ENCODE assay signal across 24 cellular contexts in genomic region chr15:42240823-42241222, GRCh38. TPM values are rescaled to one million over a fixed set of nuclear protein-coding genes. Genes with fewer than 3 reads are reported as not detected.
DNase-seq lines count a peak whose midpoint lies in the region; ATAC-seq, FAIRE-seq and TF ChIP-seq lines count a peak whose summit lies in the region.
"Had no signal": no experiment of that assay in that cellular context is flagged by ENCODE, and none has a peak within 500 bp of the region (broad histone marks: within the 10 kb centered on the region; RNA-seq: fewer than 3 reads in every experiment).

No MANE protein-coding gene starts in this region.

- no peak for FAIRE-seq in GM12878 (lab: Jason Lieb, UNC)
- FAIRE-seq: A549, D721Med had no signal

- H3K9me3 ChIP-seq in GM12878 (replicated peaks; ENCODE audit: control insufficient read depth, insufficient read depth, low read length): no peaks in the 10 kb centered on the region
- H3K9me3 ChIP-seq: A549; BE2C; BLaER1 treated with 17β-estradiol and CSF1 and Interleukin-3, amounts not matched to agents 10 nM and 100 nM had no signal

- H4K20me1 ChIP-seq in GM12878 (ENCODE audit: control insufficient read depth, insufficient read depth): no peaks in the 10 kb centered on the region

- TF ChIP-seq EP300 in GM12878 (IDR thresholded peaks at IDR 0.05; ENCODE audit: borderline replicate concordance in 1 of 2, control insufficient read depth in 1 of 2, low read depth in 2 of 2, low read length in 2 of 2): no peak

- TF ChIP-seq RAD21 in GM12878 (IDR thresholded peaks at IDR 0.05; ENCODE audit: insufficient read depth, low read depth, low read length): no peak

- H3K4me3 Mint-ChIP-seq in activated CD8-positive, alpha-beta T cell treated with anti-CD3 and anti-CD28 coated beads for 36 hours: no peak overlapping the region
- H3K4me3 Mint-ChIP-seq in activated CD8-positive, alpha-beta T cell treated with anti-CD3 and anti-CD28 coated beads, Interleukin-2, amount 10 ng/mL, durations not matched to agents 7 days and 5 days: no peak overlapping the region
- H3K4me3 Mint-ChIP-seq in memory B cell (no peak overlapping the region), progenitor cell of endocrine pancreas (ENCODE audit: low read depth) (no peak overlapping the region)
- H3K4me3 Mint-ChIP-seq: CD14-positive monocyte; CD4-positive, alpha-beta T cell; GM23338; H9 had no signal

- WGBS in GM12878 (ENCODE audit: insufficient coverage, insufficient replicate concordance, low lambda C conversion rate, missing lambda C conversion rate): 97% methylated on average over 1 of the region's 1 CpG

- CTCF ChIA-PET in activated CD8-positive, alpha-beta T cell treated with anti-CD3 and anti-CD28 coated beads for 36 hours (lab: Charles Lee): interaction anchor here (0.9 to 1.0 kb wide), 3 partner anchors 12 to 144 kb away, joined by 3 read pairs; no protein-coding TSS in a partner anchor
- CTCF ChIA-PET in activated CD8-positive, alpha-beta T cell treated with anti-CD3 and anti-CD28 coated beads, Interleukin-2, amount 10 ng/mL, durations not matched to agents 7 days and 5 days (lab: Charles Lee): interaction anchor here (1.0 kb wide), 1 partner anchor 12 kb away, joined by 5 read pairs; no protein-coding TSS in a partner anchor
- CTCF ChIA-PET in GM12878 (lab: Yijun Ruan, JAX): interaction anchor here (1.5 kb wide), 1 partner anchor 13 kb away, joined by 3 read pairs; no protein-coding TSS in a partner anchor

- no peak for DNase-seq in activated CD8-positive, alpha-beta T cell treated with anti-CD3 and anti-CD28 coated beads for 36 hours
- DNase-seq in activated CD8-positive, alpha-beta T cell treated with anti-CD3 and anti-CD28 coated beads, Interleukin-2, amount 10 ng/mL, durations not matched to agents 7 days and 5 days: no peak
- DNase-seq in GM12878 (ENCODE audit: low read depth, low spot score): no peak
- no peak for DNase-seq in memory B cell (ENCODE audit: low spot score in 2 of 2)
- no peak for DNase-seq in progenitor cell of endocrine pancreas (ENCODE audit: low spot score, unreplicated experiment)
- DNase-seq in activated naive CD4-positive, alpha-beta T cell (lab: John Stamatoyannopoulos, UW): no peak
- DNase-seq: 8988T; ACHN; AML-193; BE2C; CD4-positive, alpha-beta T cell; CD8-positive, alpha-beta memory T cell; DMS 273 treated with DMSO at 0.1 percent for 48 hours; DMS79; EL; GDM1; H9 had no signal

- no peaks in the 10 kb centered on the region for H3K27me3 ChIP-seq in GM12878 (replicated peaks in 1 of 2; ENCODE audit: control insufficient read depth in 2 of 2, insufficient read depth in 2 of 2, low read length in 1 of 2)
- H3K27me3 ChIP-seq: BE2C; BLaER1 treated with 17β-estradiol and CSF1 and Interleukin-3, amounts not matched to agents 10 nM and 100 nM had no signal

- no peaks in the 10 kb centered on the region for H3K9me3 Mint-ChIP-seq in activated CD8-positive, alpha-beta T cell treated with anti-CD3 and anti-CD28 coated beads for 36 hours
- H3K9me3 Mint-ChIP-seq in activated CD8-positive, alpha-beta T cell treated with anti-CD3 and anti-CD28 coated beads, Interleukin-2, amount 10 ng/mL, durations not matched to agents 7 days and 5 days (ENCODE audit: insufficient read depth): no peaks in the 10 kb centered on the region
- H3K9me3 Mint-ChIP-seq in memory B cell: no peaks in the 10 kb centered on the region
- H3K9me3 Mint-ChIP-seq in progenitor cell of endocrine pancreas (ENCODE audit: low read depth): no peaks in the 10 kb centered on the region
- H3K9me3 Mint-ChIP-seq: CD14-positive monocyte; CD4-positive, alpha-beta T cell; CD8-positive, alpha-beta memory T cell; GM23338; H9 had no signal

- BruUV-seq in GM12878 (replicated peaks; lab: Mats Ljungman, UMichigan): no TSS peak

- no peaks in the 10 kb centered on the region for H3K79me2 ChIP-seq in GM12878 (ENCODE audit: control insufficient read depth, insufficient read depth, low read length)

- in situ Hi-C loops in GM12878 (cut with MboI): no loop called here

- H3K4me3 ChIP-seq in GM12878: no peak overlapping the region
- H3K4me3 ChIP-seq: A549; BLaER1 treated with 17β-estradiol and CSF1 and Interleukin-3, amounts not matched to agents 10 nM and 100 nM; GM23338 had no signal

- peaks cover 0 to 18% of the 10 kb centered on the region in 2 experiments; a peak in 3 of 4 replicates for H3K36me3 ChIP-seq in GM12878 (ENCODE audit: control insufficient read depth in 2 of 2, insufficient read depth in 2 of 2, low read length in 1 of 2)

- no peak for TF ChIP-seq CTCF in activated CD8-positive, alpha-beta T cell treated with anti-CD3 and anti-CD28 coated beads for 36 hours (IDR thresholded peaks at IDR 0.05)
- TF ChIP-seq CTCF in GM12878 (IDR thresholded peaks at IDR 0.05 in 2 of 3, conservative IDR thresholded peaks at IDR 0.05 in 1 of 3; ENCODE audit: control insufficient read depth in 2 of 3, extremely low read depth in 1 of 3, insufficient read depth in 1 of 3, low read depth in 3 of 3, low read length in 3 of 3) (no peak), progenitor cell of endocrine pancreas (IDR thresholded peaks at IDR 0.05; ENCODE audit: unreplicated experiment) (no peak)

- peak overlapping the region; percentile 13 for H3K27ac Mint-ChIP-seq in activated CD8-positive, alpha-beta T cell treated with anti-CD3 and anti-CD28 coated beads for 36 hours
- no peak overlapping the region for H3K27ac Mint-ChIP-seq in activated CD8-positive, alpha-beta T cell treated with anti-CD3 and anti-CD28 coated beads, Interleukin-2, amount 10 ng/mL, durations not matched to agents 7 days and 5 days
- peak overlapping the region; percentile 60 for H3K27ac Mint-ChIP-seq in memory B cell
- no peak overlapping the region for H3K27ac Mint-ChIP-seq in progenitor cell of endocrine pancreas
- H3K27ac Mint-ChIP-seq: CD4-positive, alpha-beta T cell; GM23338; H9 had no signal

- no peak for ATAC-seq in activated CD8-positive, alpha-beta T cell treated with anti-CD3 and anti-CD28 coated beads for 36 hours
- ATAC-seq in activated CD8-positive, alpha-beta T cell treated with anti-CD3 and anti-CD28 coated beads, Interleukin-2, amount 10 ng/mL, durations not matched to agents 7 days and 5 days: no peak
- no peak for ATAC-seq in GM12878
- no peak for ATAC-seq in memory B cell (ENCODE audit: low read depth)
- ATAC-seq in HG02938 (IDR thresholded peaks at IDR 0.05; ENCODE audit: unreplicated experiment): no peak
- ATAC-seq: A549, GM23338, HCT116 had no signal

- SMC1A ChIA-PET in GM12878 (lab: Charles Lee; ENCODE audit: uncharacterized antibody, unreplicated experiment): interaction anchor here (0.7 kb wide), 1 partner anchor 32 kb away, joined by 3 read pairs; no protein-coding TSS in a partner anchor

- no peak for TF ChIP-seq POLR2A in GM12878 (IDR thresholded peaks at IDR 0.05; ENCODE audit: low read depth, low read length)

- H3K27me3 Mint-ChIP-seq in activated CD8-positive, alpha-beta T cell treated with anti-CD3 and anti-CD28 coated beads for 36 hours: no peaks in the 10 kb centered on the region
- H3K27me3 Mint-ChIP-seq in activated CD8-positive, alpha-beta T cell treated with anti-CD3 and anti-CD28 coated beads, Interleukin-2, amount 10 ng/mL, durations not matched to agents 7 days and 5 days (ENCODE audit: low read depth): no peaks in the 10 kb centered on the region
- H3K27me3 Mint-ChIP-seq in memory B cell (no peaks in the 10 kb centered on the region), progenitor cell of endocrine pancreas (no peaks in the 10 kb centered on the region)
- H3K27me3 Mint-ChIP-seq: CD4-positive, alpha-beta T cell; CD8-positive, alpha-beta memory T cell had no signal

- no peaks in the 10 kb centered on the region for H3K4me1 ChIP-seq in GM12878 (ENCODE audit: control insufficient read depth, insufficient read depth, low read length)
- H3K4me1 ChIP-seq: A549; BE2C; BLaER1 treated with 17β-estradiol and CSF1 and Interleukin-3, amounts not matched to agents 10 nM and 100 nM had no signal

- H2AFZ ChIP-seq in GM12878 (ENCODE audit: control insufficient read depth, low read depth, low read length): no peak overlapping the region
- H2AFZ ChIP-seq: GM23338 had no signal

- no peak overlapping the region for H3K27ac ChIP-seq in GM12878 (ENCODE audit: control insufficient read depth, insufficient read depth)
- H3K27ac ChIP-seq: A549; BLaER1 treated with 17β-estradiol and CSF1 and Interleukin-3, amounts not matched to agents 10 nM and 100 nM had no signal

- no peak overlapping the region for H3K9ac ChIP-seq in GM12878 (ENCODE audit: control insufficient read depth, insufficient read depth, low read length)
- H3K9ac ChIP-seq: BLaER1 treated with 17β-estradiol and CSF1 and Interleukin-3, amounts not matched to agents 10 nM and 100 nM had no signal

- RAD21 ChIA-PET in GM12878 (lab: Charles Lee; ENCODE audit: unreplicated experiment): no interaction called here

- POLR2A ChIA-PET in activated CD8-positive, alpha-beta T cell treated with anti-CD3 and anti-CD28 coated beads for 36 hours (lab: Charles Lee): no interaction called here
- POLR2A ChIA-PET in activated CD8-positive, alpha-beta T cell treated with anti-CD3 and anti-CD28 coated beads, Interleukin-2, amount 10 ng/mL, durations not matched to agents 7 days and 5 days (lab: Charles Lee): no interaction called here
- POLR2A ChIA-PET in GM12878 (lab: Charles Lee): interaction anchor here (0.6 kb wide), 2 partner anchors 20 to 301 kb away, joined by 3 to 4 read pairs; no protein-coding TSS in a partner anchor

- H3K4me2 ChIP-seq in GM12878 (ENCODE audit: control insufficient read depth, insufficient read depth): no peak overlapping the region
- H3K4me2 ChIP-seq: A549; BLaER1 treated with 17β-estradiol and CSF1 and Interleukin-3, amounts not matched to agents 10 nM and 100 nM; GM23338 had no signal

- peaks cover 4% of the 10 kb centered on the region for H3K4me1 Mint-ChIP-seq in activated CD8-positive, alpha-beta T cell treated with anti-CD3 and anti-CD28 coated beads for 36 hours (ENCODE audit: low read depth)
- H3K4me1 Mint-ChIP-seq in activated CD8-positive, alpha-beta T cell treated with anti-CD3 and anti-CD28 coated beads, Interleukin-2, amount 10 ng/mL, durations not matched to agents 7 days and 5 days (ENCODE audit: low read depth): peaks cover 15% of the 10 kb centered on the region
- H3K4me1 Mint-ChIP-seq in memory B cell (no peaks in the 10 kb centered on the region), progenitor cell of endocrine pancreas (ENCODE audit: low read depth) (no peaks in the 10 kb centered on the region)
- H3K4me1 Mint-ChIP-seq: CD14-positive monocyte, GM23338, H9 had no signal

- peaks cover 23% of the 10 kb centered on the region for H3K36me3 Mint-ChIP-seq in activated CD8-positive, alpha-beta T cell treated with anti-CD3 and anti-CD28 coated beads for 36 hours (ENCODE audit: low read depth)
- H3K36me3 Mint-ChIP-seq in activated CD8-positive, alpha-beta T cell treated with anti-CD3 and anti-CD28 coated beads, Interleukin-2, amount 10 ng/mL, durations not matched to agents 7 days and 5 days (ENCODE audit: low read depth): peaks cover 39% of the 10 kb centered on the region
- H3K36me3 Mint-ChIP-seq in memory B cell: peaks cover 30% of the 10 kb centered on the region
- peaks cover 27% of the 10 kb centered on the region for H3K36me3 Mint-ChIP-seq in progenitor cell of endocrine pancreas (ENCODE audit: insufficient read depth)

- intact Hi-C loops in activated CD8-positive, alpha-beta T cell treated with anti-CD3 and anti-CD28 coated beads for 36 hours (cut with micrococcal nuclease): no loop called here
- intact Hi-C loops in GM12878 (cut with micrococcal nuclease; ENCODE audit: unreplicated experiment): no loop called here

RNA-seq across cellular contexts. Expression of gene GANC, which starts 32.2 kb away (rescaled TPM):
- 10 to 100 TPM; 18.0 to 22.2 TPM for total RNA-seq in activated CD8-positive, alpha-beta T cell treated with anti-CD3 and anti-CD28 coated beads for 36 hours
- 10 to 100 TPM; 19.0 to 22.9 TPM for total RNA-seq in activated CD8-positive, alpha-beta T cell treated with anti-CD3 and anti-CD28 coated beads, Interleukin-2, amount 10 ng/mL, durations not matched to agents 7 days and 5 days
- 177 and 186 TPM in 2 replicates for total RNA-seq in GM12878 (2013; cell fraction: nucleolus; rRNA removed)
- 20.9 and 22.1 TPM in 2 replicates for total RNA-seq in GM12878 (2014; rRNA removed)
- 24.0 and 26.8 TPM in 2 replicates for total RNA-seq in GM12878 (2014; rRNA removed; fragmentation: Illumina TruSeq; extraction: Trizol)
- 35.3 and 39.2 TPM in 2 replicates for total RNA-seq in GM12878 (2021)
- polyA plus RNA-seq in GM12878 (2011; ENCODE audit: low read depth): 13.0 TPM
- 25.9 and 31.0 TPM in 2 replicates for polyA plus RNA-seq in GM12878 (2011; rRNA removed)
- 13.6 and 13.7 TPM in 2 replicates for polyA plus RNA-seq in GM12878 (2011; cell fraction: cytosol; rRNA removed)
- polyA plus RNA-seq in GM12878 (2011; cell fraction: nucleus; rRNA removed): 35.0 and 42.1 TPM in 2 replicates
- polyA plus RNA-seq in GM12878 (2012): 14.3 and 18.8 TPM in 2 replicates
- 28.3 and 35.8 TPM in 2 replicates for polyA plus RNA-seq in GM12878 (2014; fragmentation: Illumina TruSeq; extraction: Trizol)
- polyA plus RNA-seq in GM12878 (2014; fragmentation: Nextera tagmentation; extraction: Ambion mirVana): 10 to 100 TPM; 11.3 to 13.1 TPM
- 16.2 and 16.4 TPM in 2 replicates for polyA plus RNA-seq in GM12878 (2014; rRNA removed)
- polyA plus RNA-seq in GM12878 (2016; fragmentation: Nextera tagmentation; extraction: Ambion mirVana): 10 to 100 TPM; 18.2 to 25.1 TPM
- 32.4 and 33.4 TPM in 2 replicates for polyA minus RNA-seq in GM12878 (2011; rRNA and poly(A)+ RNA removed)
- polyA minus RNA-seq in GM12878 (2011; cell fraction: cytosol; rRNA and poly(A)+ RNA removed): 10.0 and 12.9 TPM in 2 replicates
- polyA minus RNA-seq in GM12878 (2011; cell fraction: nucleus; rRNA and poly(A)+ RNA removed): 28.3 and 33.8 TPM in 2 replicates
- 19.5 and 20.6 TPM in 2 replicates for total RNA-seq in progenitor cell of endocrine pancreas

RNA-seq across cellular contexts. Expression of gene TMEM87A, which starts 32.4 kb away (rescaled TPM):
- total RNA-seq in activated CD8-positive, alpha-beta T cell treated with anti-CD3 and anti-CD28 coated beads for 36 hours: 10 to 100 TPM; 23.6 to 24.7 TPM
- 10 to 100 TPM; 31.2 to 33.1 TPM for total RNA-seq in activated CD8-positive, alpha-beta T cell treated with anti-CD3 and anti-CD28 coated beads, Interleukin-2, amount 10 ng/mL, durations not matched to agents 7 days and 5 days
- 62.9 and 65.0 TPM in 2 replicates for total RNA-seq in GM12878 (2013; cell fraction: nucleolus; rRNA removed)
- total RNA-seq in GM12878 (2014; rRNA removed) (31.1 and 38.6 TPM in 2 replicates), GM12878 (2014; rRNA removed; fragmentation: Illumina TruSeq; extraction: Trizol) (32.7 and 34.1 TPM in 2 replicates), GM12878 (2021) (22.9 and 25.6 TPM in 2 replicates), progenitor cell of endocrine pancreas (44.2 and 48.5 TPM in 2 replicates)
- 17.4 TPM for polyA plus RNA-seq in GM12878 (2011; ENCODE audit: low read depth)
- polyA plus RNA-seq in GM12878 (2011; rRNA removed) (23.9 and 35.2 TPM in 2 replicates), GM12878 (2014; fragmentation: Illumina TruSeq; extraction: Trizol) (33.4 and 40.8 TPM in 2 replicates), GM12878 (2014; fragmentation: Nextera tagmentation; extraction: Ambion mirVana) (10 to 100 TPM; 33.4 to 53.2 TPM), GM12878 (2014; rRNA removed) (17.4 and 18.2 TPM in 2 replicates), GM12878 (2016; fragmentation: Nextera tagmentation; extraction: Ambion mirVana) (10 to 100 TPM; 40.9 to 49.2 TPM)
- polyA plus RNA-seq in GM12878 (2011; cell fraction: cytosol; rRNA removed): 13.8 and 14.4 TPM in 2 replicates
- polyA plus RNA-seq in GM12878 (2011; cell fraction: nucleus; rRNA removed): 15.2 and 16.7 TPM in 2 replicates
- 17.0 and 21.2 TPM in 2 replicates for polyA plus RNA-seq in GM12878 (2012)
- 26.5 and 28.2 TPM in 2 replicates for polyA minus RNA-seq in GM12878 (2011; rRNA and poly(A)+ RNA removed)
- 10.2 and 11.5 TPM in 2 replicates for polyA minus RNA-seq in GM12878 (2011; cell fraction: cytosol; rRNA and poly(A)+ RNA removed)
- 14.6 and 25.7 TPM in 2 replicates for polyA minus RNA-seq in GM12878 (2011; cell fraction: nucleus; rRNA and poly(A)+ RNA removed)

RNA-seq across cellular contexts. Expression of gene VPS39, which starts 32.7 kb away (rescaled TPM):
- total RNA-seq in activated CD8-positive, alpha-beta T cell treated with anti-CD3 and anti-CD28 coated beads for 36 hours: 10 to 100 TPM; 47.3 to 49.8 TPM
- 10 to 100 TPM; 61.0 to 65.7 TPM for total RNA-seq in activated CD8-positive, alpha-beta T cell treated with anti-CD3 and anti-CD28 coated beads, Interleukin-2, amount 10 ng/mL, durations not matched to agents 7 days and 5 days
- total RNA-seq in GM12878 (2013; cell fraction: nucleolus; rRNA removed): 234 and 254 TPM in 2 replicates
- 34.5 and 36.6 TPM in 2 replicates for total RNA-seq in GM12878 (2014; rRNA removed)
- 27.5 and 32.8 TPM in 2 replicates for total RNA-seq in GM12878 (2014; rRNA removed; fragmentation: Illumina TruSeq; extraction: Trizol)
- 46.4 and 50.0 TPM in 2 replicates for total RNA-seq in GM12878 (2021)
- polyA plus RNA-seq in GM12878 (2011; ENCODE audit: low read depth): 38.8 TPM
- polyA plus RNA-seq in GM12878 (2011; rRNA removed): 40.9 TPM in 2 replicates
- 34.0 and 36.4 TPM in 2 replicates for polyA plus RNA-seq in GM12878 (2011; cell fraction: cytosol; rRNA removed)
- 156 and 194 TPM in 2 replicates for polyA plus RNA-seq in GM12878 (2011; cell fraction: nucleus; rRNA removed)
- polyA plus RNA-seq in GM12878 (2012): 41.4 and 42.8 TPM in 2 replicates
- 47.6 and 48.2 TPM in 2 replicates for polyA plus RNA-seq in GM12878 (2014; fragmentation: Illumina TruSeq; extraction: Trizol)
- polyA plus RNA-seq in GM12878 (2014; fragmentation: Nextera tagmentation; extraction: Ambion mirVana): 1 to 10 TPM; 4.9 to 6.9 TPM
- polyA plus RNA-seq in GM12878 (2014; rRNA removed): 42.0 and 46.3 TPM in 2 replicates
- polyA plus RNA-seq in GM12878 (2016; fragmentation: Nextera tagmentation; extraction: Ambion mirVana): 10 to 100 TPM; 31.9 to 37.9 TPM
- 44.8 and 46.0 TPM in 2 replicates for polyA minus RNA-seq in GM12878 (2011; rRNA and poly(A)+ RNA removed)
- polyA minus RNA-seq in GM12878 (2011; cell fraction: cytosol; rRNA and poly(A)+ RNA removed): 12.2 and 17.0 TPM in 2 replicates
- polyA minus RNA-seq in GM12878 (2011; cell fraction: nucleus; rRNA and poly(A)+ RNA removed): 78.0 and 105 TPM in 2 replicates
- total RNA-seq in progenitor cell of endocrine pancreas: 85.4 and 88.9 TPM in 2 replicates

Comparison
In these comparisons a context has a peak if more than half of its experiments do, and no peak if none do; other contexts are left out.
1. H3K27ac Mint-ChIP-seq: peak in activated CD8-positive, alpha-beta T cell treated with anti-CD3 and anti-CD28 coated beads for 36 hours (single experiment) and memory B cell (single experiment); none in activated CD8-positive, alpha-beta T cell treated with anti-CD3 and anti-CD28 coated beads, Interleukin-2, amount 10 ng/mL, durations not matched to agents 7 days and 5 days (single experiment) and progenitor cell of endocrine pancreas (single experiment).